Comparison of ENCODE assay signal across 20 cellular contexts in the genomic region with DNA sequence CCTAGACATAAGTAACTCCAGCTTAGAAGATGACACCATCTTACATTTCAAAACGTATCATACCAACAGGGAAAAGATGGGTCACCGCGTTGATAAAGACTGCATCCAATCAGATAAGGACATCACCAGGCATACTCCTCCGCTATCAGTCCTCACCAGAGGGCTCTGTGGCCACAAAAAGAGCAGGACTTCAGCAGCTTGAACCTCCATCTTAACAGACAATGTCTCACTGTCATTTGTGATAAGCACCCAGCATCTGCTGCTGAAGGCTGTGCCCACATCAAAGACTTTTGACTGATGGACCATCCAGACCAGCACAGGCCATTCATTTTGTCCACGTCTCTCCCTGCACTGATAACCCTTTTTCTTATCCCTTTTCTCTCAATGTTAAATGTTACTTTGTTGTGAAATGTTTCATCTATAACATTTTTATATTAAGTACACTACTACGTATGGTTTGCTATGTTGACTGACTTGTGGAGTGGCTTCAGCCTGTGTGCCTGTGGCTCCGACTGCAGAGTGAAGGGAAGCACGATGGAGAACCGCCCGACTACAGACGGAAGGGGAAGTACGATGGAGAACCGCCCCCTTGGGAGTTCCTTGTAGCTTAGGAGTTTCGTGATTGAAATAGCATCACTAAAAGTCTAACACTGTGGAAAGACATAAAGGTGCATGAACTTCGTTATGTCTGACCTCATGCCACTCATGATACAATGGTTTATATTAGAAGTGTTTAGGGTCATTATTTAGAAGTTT.
"Had no signal": no experiment of that assay in that cellular context is flagged by ENCODE, and none has a peak within 500 bp of the region (broad histone marks: within the 10 kb centered on the region; RNA-seq: fewer than 3 reads in every experiment).

No MANE protein-coding gene starts in this region.

- H3K27ac Mint-ChIP-seq: activated CD4-positive, alpha-beta memory T cell treated with anti-CD3 and anti-CD28 coated beads, Interleukin-2, amount 10 ng/mL, durations not matched to agents 7 days and 5 days; activated CD4-positive, alpha-beta T cell treated with anti-CD3 and anti-CD28 coated beads, Interleukin-2, amount 10 ng/mL, durations not matched to agents 24 days and 14 days; activated naive CD4-positive, alpha-beta T cell treated with anti-CD3 and anti-CD28 coated beads, Interleukin-2, amount 10 ng/mL, durations not matched to agents 7 days and 5 days; activated T-cell treated with anti-CD3 and anti-CD28 coated beads, Interleukin-2, amount 50 U/mL, for 72 hours; immature natural killer cell; mesothelial cell of epicardium; naive thymus-derived CD8-positive, alpha-beta T cell; neural progenitor cell; stimulated activated naive CD8-positive, alpha-beta T cell treated with anti-CD3 and anti-CD28 coated beads, Interleukin-15, amount 100 ng/mL, for 72 hours; T-cell; T-helper 2 cell treated with Interferon-gamma antibody and Interleukin-4, amounts not matched to agents 5 μg/mL and 100 μg/mL, for 36 hours had no signal

- H3K9ac ChIP-seq: neural progenitor cell had no signal

- H3K9me3 ChIP-seq: body of pancreas, left ventricle myocardium inferior, prostate gland, tibial nerve had no signal

- H3K27me3 ChIP-seq: body of pancreas, neural progenitor cell, tibial nerve had no signal

- H3K9me3 Mint-ChIP-seq: activated CD4-positive, alpha-beta T cell treated with anti-CD3 and anti-CD28 coated beads, Interleukin-2, amount 10 ng/mL, durations not matched to agents 24 days and 14 days; mesothelial cell of epicardium; neural progenitor cell had no signal

- H3K4me2 ChIP-seq: neural progenitor cell had no signal

- H3K36me3 Mint-ChIP-seq: activated naive CD4-positive, alpha-beta T cell treated with anti-CD3 and anti-CD28 coated beads, Interleukin-2, amount 10 ng/mL, durations not matched to agents 7 days and 5 days; immature natural killer cell; mesothelial cell of epicardium; naive thymus-derived CD8-positive, alpha-beta T cell; neural progenitor cell; T-cell had no signal

- H3K4me1 ChIP-seq: body of pancreas, left ventricle myocardium inferior, neural progenitor cell, prostate gland, tibial nerve had no signal

- H3K4me3 ChIP-seq: body of pancreas, left ventricle myocardium inferior, neural progenitor cell, prostate gland, tibial nerve had no signal

- H3K4me1 Mint-ChIP-seq: activated CD4-positive, alpha-beta memory T cell treated with anti-CD3 and anti-CD28 coated beads, Interleukin-2, amount 10 ng/mL, durations not matched to agents 7 days and 5 days; activated CD4-positive, alpha-beta T cell treated with anti-CD3 and anti-CD28 coated beads, Interleukin-2, amount 10 ng/mL, durations not matched to agents 24 days and 14 days; activated naive CD4-positive, alpha-beta T cell treated with anti-CD3 and anti-CD28 coated beads, Interleukin-2, amount 10 ng/mL, durations not matched to agents 7 days and 5 days; immature natural killer cell; mesothelial cell of epicardium; naive thymus-derived CD8-positive, alpha-beta T cell; neural progenitor cell; stimulated activated naive CD8-positive, alpha-beta T cell treated with anti-CD3 and anti-CD28 coated beads, Interleukin-15, amount 100 ng/mL, for 72 hours; T-cell had no signal

- H2AFZ ChIP-seq: neural progenitor cell had no signal

- H3K27ac ChIP-seq: body of pancreas, left ventricle myocardium inferior, neural progenitor cell, prostate gland, tibial nerve had no signal

- H3K36me3 ChIP-seq: left ventricle myocardium inferior, neural progenitor cell, prostate gland, tibial nerve had no signal

- DNase-seq: activated CD4-positive, alpha-beta memory T cell treated with anti-CD3 and anti-CD28 coated beads, Interleukin-2, amount 10 ng/mL, durations not matched to agents 7 days and 5 days; activated CD4-positive, alpha-beta T cell treated with anti-CD3 and anti-CD28 coated beads, Interleukin-2, amount 10 ng/mL, durations not matched to agents 24 days and 14 days; activated effector memory CD4-positive, alpha-beta T cell treated with Interleukin-2 at 50 U/mL for 16 hours; activated naive CD4-positive, alpha-beta T cell treated with anti-CD3 and anti-CD28 coated beads, Interleukin-2, amount 10 ng/mL, durations not matched to agents 7 days and 5 days; activated T-cell treated with anti-CD3 and anti-CD28 coated beads, Interleukin-2, amount 50 U/mL, for 72 hours; body of pancreas; effector CD4-positive, alpha-beta T cell; foreskin fibroblast; immature natural killer cell; kidney glomerular epithelial cell; left ventricle myocardium inferior; naive thymus-derived CD8-positive, alpha-beta T cell; stimulated activated CD4-positive, alpha-beta T cell treated with anti-CD3 and anti-CD28 coated beads, Interleukin-4, amount 100 ng/mL, for 4 hours; stimulated activated naive CD8-positive, alpha-beta T cell treated with anti-CD3 and anti-CD28 coated beads, Interleukin-15, amount 100 ng/mL, for 72 hours; T-cell had no signal

- H3K27me3 Mint-ChIP-seq: activated CD4-positive, alpha-beta memory T cell treated with anti-CD3 and anti-CD28 coated beads, Interleukin-2, amount 10 ng/mL, durations not matched to agents 7 days and 5 days; activated CD4-positive, alpha-beta T cell treated with anti-CD3 and anti-CD28 coated beads, Interleukin-2, amount 10 ng/mL, durations not matched to agents 24 days and 14 days; activated naive CD4-positive, alpha-beta T cell treated with anti-CD3 and anti-CD28 coated beads, Interleukin-2, amount 10 ng/mL, durations not matched to agents 7 days and 5 days; naive thymus-derived CD8-positive, alpha-beta T cell; stimulated activated naive CD8-positive, alpha-beta T cell treated with anti-CD3 and anti-CD28 coated beads, Interleukin-15, amount 100 ng/mL, for 72 hours; T-cell had no signal

- H3K4me3 Mint-ChIP-seq: activated CD4-positive, alpha-beta memory T cell treated with anti-CD3 and anti-CD28 coated beads, Interleukin-2, amount 10 ng/mL, durations not matched to agents 7 days and 5 days; activated CD4-positive, alpha-beta T cell treated with anti-CD3 and anti-CD28 coated beads, Interleukin-2, amount 10 ng/mL, durations not matched to agents 24 days and 14 days; activated naive CD4-positive, alpha-beta T cell treated with anti-CD3 and anti-CD28 coated beads, Interleukin-2, amount 10 ng/mL, durations not matched to agents 7 days and 5 days; activated T-cell treated with anti-CD3 and anti-CD28 coated beads, Interleukin-2, amount 50 U/mL, for 72 hours; immature natural killer cell; mesothelial cell of epicardium; naive thymus-derived CD8-positive, alpha-beta T cell; neural progenitor cell; stimulated activated naive CD8-positive, alpha-beta T cell treated with anti-CD3 and anti-CD28 coated beads, Interleukin-15, amount 100 ng/mL, for 72 hours; T-cell; T-helper 2 cell treated with Interferon-gamma antibody and Interleukin-4, amounts not matched to agents 5 μg/mL and 100 μg/mL, for 36 hours had no signal

- ATAC-seq: activated T-cell treated with anti-CD3 and anti-CD28 coated beads, Interleukin-2, amount 50 U/mL, for 72 hours; body of pancreas; naive thymus-derived CD8-positive, alpha-beta T cell; stimulated activated naive CD8-positive, alpha-beta T cell treated with anti-CD3 and anti-CD28 coated beads, Interleukin-15, amount 100 ng/mL, for 72 hours; T-cell had no signal
